In genomic region chr10:50552771-50553535, GRCh38 we compare ENCODE assay signal across 1 cellular context.
TF ChIP-seq lines count a peak whose summit lies in the region.

No MANE protein-coding gene starts in this region.

TF ChIP-seq in H1, 55 proteins besides CTCF, POLR2A, EP300 and RAD21 (continued from another document):
- TF ChIP-seq, protein P1, sequence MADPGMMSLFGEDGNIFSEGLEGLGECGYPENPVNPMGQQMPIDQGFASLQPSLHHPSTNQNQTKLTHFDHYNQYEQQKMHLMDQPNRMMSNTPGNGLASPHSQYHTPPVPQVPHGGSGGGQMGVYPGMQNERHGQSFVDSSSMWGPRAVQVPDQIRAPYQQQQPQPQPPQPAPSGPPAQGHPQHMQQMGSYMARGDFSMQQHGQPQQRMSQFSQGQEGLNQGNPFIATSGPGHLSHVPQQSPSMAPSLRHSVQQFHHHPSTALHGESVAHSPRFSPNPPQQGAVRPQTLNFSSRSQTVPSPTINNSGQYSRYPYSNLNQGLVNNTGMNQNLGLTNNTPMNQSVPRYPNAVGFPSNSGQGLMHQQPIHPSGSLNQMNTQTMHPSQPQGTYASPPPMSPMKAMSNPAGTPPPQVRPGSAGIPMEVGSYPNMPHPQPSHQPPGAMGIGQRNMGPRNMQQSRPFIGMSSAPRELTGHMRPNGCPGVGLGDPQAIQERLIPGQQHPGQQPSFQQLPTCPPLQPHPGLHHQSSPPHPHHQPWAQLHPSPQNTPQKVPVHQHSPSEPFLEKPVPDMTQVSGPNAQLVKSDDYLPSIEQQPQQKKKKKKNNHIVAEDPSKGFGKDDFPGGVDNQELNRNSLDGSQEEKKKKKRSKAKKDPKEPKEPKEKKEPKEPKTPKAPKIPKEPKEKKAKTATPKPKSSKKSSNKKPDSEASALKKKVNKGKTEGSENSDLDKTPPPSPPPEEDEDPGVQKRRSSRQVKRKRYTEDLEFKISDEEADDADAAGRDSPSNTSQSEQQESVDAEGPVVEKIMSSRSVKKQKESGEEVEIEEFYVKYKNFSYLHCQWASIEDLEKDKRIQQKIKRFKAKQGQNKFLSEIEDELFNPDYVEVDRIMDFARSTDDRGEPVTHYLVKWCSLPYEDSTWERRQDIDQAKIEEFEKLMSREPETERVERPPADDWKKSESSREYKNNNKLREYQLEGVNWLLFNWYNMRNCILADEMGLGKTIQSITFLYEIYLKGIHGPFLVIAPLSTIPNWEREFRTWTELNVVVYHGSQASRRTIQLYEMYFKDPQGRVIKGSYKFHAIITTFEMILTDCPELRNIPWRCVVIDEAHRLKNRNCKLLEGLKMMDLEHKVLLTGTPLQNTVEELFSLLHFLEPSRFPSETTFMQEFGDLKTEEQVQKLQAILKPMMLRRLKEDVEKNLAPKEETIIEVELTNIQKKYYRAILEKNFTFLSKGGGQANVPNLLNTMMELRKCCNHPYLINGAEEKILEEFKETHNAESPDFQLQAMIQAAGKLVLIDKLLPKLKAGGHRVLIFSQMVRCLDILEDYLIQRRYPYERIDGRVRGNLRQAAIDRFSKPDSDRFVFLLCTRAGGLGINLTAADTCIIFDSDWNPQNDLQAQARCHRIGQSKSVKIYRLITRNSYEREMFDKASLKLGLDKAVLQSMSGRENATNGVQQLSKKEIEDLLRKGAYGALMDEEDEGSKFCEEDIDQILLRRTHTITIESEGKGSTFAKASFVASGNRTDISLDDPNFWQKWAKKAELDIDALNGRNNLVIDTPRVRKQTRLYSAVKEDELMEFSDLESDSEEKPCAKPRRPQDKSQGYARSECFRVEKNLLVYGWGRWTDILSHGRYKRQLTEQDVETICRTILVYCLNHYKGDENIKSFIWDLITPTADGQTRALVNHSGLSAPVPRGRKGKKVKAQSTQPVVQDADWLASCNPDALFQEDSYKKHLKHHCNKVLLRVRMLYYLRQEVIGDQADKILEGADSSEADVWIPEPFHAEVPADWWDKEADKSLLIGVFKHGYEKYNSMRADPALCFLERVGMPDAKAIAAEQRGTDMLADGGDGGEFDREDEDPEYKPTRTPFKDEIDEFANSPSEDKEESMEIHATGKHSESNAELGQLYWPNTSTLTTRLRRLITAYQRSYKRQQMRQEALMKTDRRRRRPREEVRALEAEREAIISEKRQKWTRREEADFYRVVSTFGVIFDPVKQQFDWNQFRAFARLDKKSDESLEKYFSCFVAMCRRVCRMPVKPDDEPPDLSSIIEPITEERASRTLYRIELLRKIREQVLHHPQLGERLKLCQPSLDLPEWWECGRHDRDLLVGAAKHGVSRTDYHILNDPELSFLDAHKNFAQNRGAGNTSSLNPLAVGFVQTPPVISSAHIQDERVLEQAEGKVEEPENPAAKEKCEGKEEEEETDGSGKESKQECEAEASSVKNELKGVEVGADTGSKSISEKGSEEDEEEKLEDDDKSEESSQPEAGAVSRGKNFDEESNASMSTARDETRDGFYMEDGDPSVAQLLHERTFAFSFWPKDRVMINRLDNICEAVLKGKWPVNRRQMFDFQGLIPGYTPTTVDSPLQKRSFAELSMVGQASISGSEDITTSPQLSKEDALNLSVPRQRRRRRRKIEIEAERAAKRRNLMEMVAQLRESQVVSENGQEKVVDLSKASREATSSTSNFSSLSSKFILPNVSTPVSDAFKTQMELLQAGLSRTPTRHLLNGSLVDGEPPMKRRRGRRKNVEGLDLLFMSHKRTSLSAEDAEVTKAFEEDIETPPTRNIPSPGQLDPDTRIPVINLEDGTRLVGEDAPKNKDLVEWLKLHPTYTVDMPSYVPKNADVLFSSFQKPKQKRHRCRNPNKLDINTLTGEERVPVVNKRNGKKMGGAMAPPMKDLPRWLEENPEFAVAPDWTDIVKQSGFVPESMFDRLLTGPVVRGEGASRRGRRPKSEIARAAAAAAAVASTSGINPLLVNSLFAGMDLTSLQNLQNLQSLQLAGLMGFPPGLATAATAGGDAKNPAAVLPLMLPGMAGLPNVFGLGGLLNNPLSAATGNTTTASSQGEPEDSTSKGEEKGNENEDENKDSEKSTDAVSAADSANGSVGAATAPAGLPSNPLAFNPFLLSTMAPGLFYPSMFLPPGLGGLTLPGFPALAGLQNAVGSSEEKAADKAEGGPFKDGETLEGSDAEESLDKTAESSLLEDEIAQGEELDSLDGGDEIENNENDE (IDR thresholded peaks at IDR 0.05; ENCODE audit: insufficient replicate concordance, low read length) = no peak
- TF ChIP-seq KDM4A (IDR thresholded peaks at IDR 0.05; ENCODE audit: low read depth, low read length, severe bottlenecking) (no peak), TAF7 (optimal IDR thresholded peaks at IDR 0.05; ENCODE audit: borderline replicate concordance, low read depth, low read length) (no peak)
